ENCODE assay signal across 28 cellular contexts in the genomic region with DNA sequence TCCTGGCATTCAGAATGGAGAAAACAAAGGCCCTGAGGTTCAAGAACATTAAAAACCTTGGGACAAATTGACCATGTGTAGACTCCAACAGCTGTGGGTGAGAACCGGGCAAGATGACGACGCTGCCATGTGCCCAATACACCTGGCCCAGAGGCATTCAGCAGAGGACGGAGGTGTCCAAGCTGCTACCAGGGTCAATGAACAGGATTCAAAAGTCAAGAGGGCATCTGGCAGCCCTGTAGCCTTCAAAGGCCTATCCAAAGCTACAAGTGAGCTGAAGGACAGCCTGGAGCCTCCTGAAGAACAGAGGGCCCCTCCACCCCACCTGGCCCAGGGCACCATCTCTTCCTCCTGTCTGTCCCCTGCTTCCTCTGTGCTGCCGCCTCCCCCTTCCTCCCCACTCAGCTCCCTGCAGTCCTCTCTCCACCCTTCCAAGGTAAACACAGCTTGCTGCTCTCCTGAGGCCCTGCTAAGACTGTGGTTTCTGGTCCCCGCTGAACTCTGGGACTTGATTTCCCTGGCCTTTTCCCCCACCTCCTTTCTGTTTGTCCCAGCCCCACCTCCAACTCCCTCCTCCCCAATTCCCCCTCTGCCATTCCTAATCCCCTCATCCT. TPM values are rescaled to one million over a fixed set of nuclear protein-coding genes. Genes with fewer than 3 reads are reported as not detected.
DNase-seq lines count a peak whose midpoint lies in the region; ATAC-seq, FAIRE-seq and TF ChIP-seq lines count a peak whose summit lies in the region.
"Had no signal": no experiment of that assay in that cellular context is flagged by ENCODE, and none has a peak within 500 bp of the region (broad histone marks: within the 10 kb centered on the region; RNA-seq: fewer than 3 reads in every experiment).

No MANE protein-coding gene starts in this region.

- H3K4ac ChIP-seq in neuronal stem cell (ENCODE audit: low read length): no peak overlapping the region

- no TSS peak for BruUV-seq in K562 (replicated peaks; lab: Mats Ljungman, UMichigan)

- H3K79me2 ChIP-seq in MM.1S (ENCODE audit: low read length): no peaks in the 10 kb centered on the region
- no peaks in the 10 kb centered on the region for H3K79me2 ChIP-seq in K562 (ENCODE audit: control insufficient read depth, insufficient read depth, low read length)

- no peak overlapping the region for H2AFZ ChIP-seq in MM.1S (ENCODE audit: low read length)
- H2AFZ ChIP-seq in K562 (ENCODE audit: low read depth, low read length): 0 out of 2 replicates have a peak overlapping the region, but pooled peaks have one; percentile 8
- no peak overlapping the region for H2AFZ ChIP-seq in neuronal stem cell (ENCODE audit: low read length)

- peaks cover 13% of the 10 kb centered on the region for H3K4me1 ChIP-seq in MM.1S (ENCODE audit: low read length)
- peaks cover 3 to 4% of the 10 kb centered on the region in 2 experiments; a peak in 3 of 5 replicates for H3K4me1 ChIP-seq in K562 (replicated peaks in 1 of 2; ENCODE audit: control insufficient read depth in 2 of 2, insufficient read depth in 2 of 2, low read length in 2 of 2)
- no peaks in the 10 kb centered on the region for H3K4me1 ChIP-seq in neuronal stem cell (ENCODE audit: control insufficient read depth in 2 of 2, insufficient read depth in 1 of 2, low read depth in 1 of 2, low read length in 2 of 2)
- H3K4me1 ChIP-seq: ascending aorta, right atrium auricular region had no signal

- no peak overlapping the region for H3K23ac ChIP-seq in neuronal stem cell (ENCODE audit: low read depth, low read length, poor library complexity)

- H4K20me1 ChIP-seq in MM.1S (ENCODE audit: insufficient read depth, low read length): no peaks in the 10 kb centered on the region
- no peaks in the 10 kb centered on the region for H4K20me1 ChIP-seq in K562 (replicated peaks; ENCODE audit: control insufficient read depth, insufficient read depth, low read length)

- TF ChIP-seq CTCF in MM.1S (IDR thresholded peaks at IDR 0.05; ENCODE audit: low read length) (no peak), K562 (IDR thresholded peaks at IDR 0.05 in 2 of 3, conservative IDR thresholded peaks at IDR 0.05 in 1 of 3; ENCODE audit: insufficient read depth in 2 of 3, low read depth in 1 of 3, low read length in 3 of 3) (no peak)

- POLR2A ChIA-PET in K562 (lab: Yijun Ruan, JAX): interaction anchor here (0.8 kb wide), 1 partner anchor 20 kb away, joined by 4 read pairs; a partner anchor contains a TSS

- H3K4me3 ChIP-seq in MM.1S (ENCODE audit: low read length) (no peak overlapping the region), K562 (no peak overlapping the region), neuronal stem cell (ENCODE audit: low read length in 2 of 2) (no peak overlapping the region)
- H3K4me3 ChIP-seq: ascending aorta, MG63, ovary, right atrium auricular region, thoracic aorta had no signal

- H3K9me1 ChIP-seq in K562 (ENCODE audit: control insufficient read depth, insufficient read depth, low read length): no peaks in the 10 kb centered on the region

- H2BK15ac ChIP-seq in neuronal stem cell (ENCODE audit: low read length): no peak overlapping the region

- H3K36me3 ChIP-seq in MM.1S (replicated peaks; ENCODE audit: insufficient read depth, low read length) (no peaks in the 10 kb centered on the region), K562 (ENCODE audit: control insufficient read depth, insufficient read depth, low read length) (no peaks in the 10 kb centered on the region), neuronal stem cell (replicated peaks in 1 of 2; ENCODE audit: control insufficient read depth in 2 of 2, insufficient read depth in 2 of 2, low read length in 2 of 2) (no peaks in the 10 kb centered on the region)
- H3K36me3 ChIP-seq: ascending aorta, MG63, ovary, right atrium auricular region, thoracic aorta had no signal

- no peaks in the 10 kb centered on the region for H3F3A ChIP-seq in MM.1S (ENCODE audit: insufficient read depth, low read length)

- H3K9me3 ChIP-seq in MM.1S (replicated peaks; ENCODE audit: insufficient read depth, low read length) (no peaks in the 10 kb centered on the region), K562 (replicated peaks; ENCODE audit: control insufficient read depth, insufficient read depth, low read depth, low read length) (no peaks in the 10 kb centered on the region), neuronal stem cell (replicated peaks in 1 of 2; ENCODE audit: control insufficient read depth in 2 of 2, insufficient read depth in 1 of 2, low read depth in 1 of 2, low read length in 2 of 2) (peaks cover 0 to 4% of the 10 kb centered on the region in 2 donors)
- H3K9me3 ChIP-seq: ascending aorta, MG63, ovary, right atrium auricular region, thoracic aorta had no signal

- no peak for FAIRE-seq in K562 (lab: Jason Lieb, UNC)

- H3K27me3 ChIP-seq in MM.1S (replicated peaks; ENCODE audit: insufficient read depth, low read length) (no peaks in the 10 kb centered on the region), K562 (ENCODE audit: control insufficient read depth in 2 of 2, insufficient read depth in 2 of 2, low read length in 2 of 2) (no peaks in the 10 kb centered on the region), neuronal stem cell (ENCODE audit: control insufficient read depth in 3 of 3, insufficient read depth in 3 of 3, low read depth in 1 of 3, low read length in 3 of 3) (no peaks in the 10 kb centered on the region)
- H3K27me3 ChIP-seq: ascending aorta, MG63, ovary, right atrium auricular region had no signal

- ATAC-seq in K562: no peak
- ATAC-seq: activated T-helper 17 cell treated with anti-CD3 and anti-CD28 coated beads, Interleukin-2, amount 50 U/mL, for 72 hours; CD8-positive, alpha-beta T cell; naive thymus-derived CD4-positive, alpha-beta T cell; stimulated activated naive CD8-positive, alpha-beta T cell treated with anti-CD3 and anti-CD28 coated beads, Interleukin-15, Interleukin-2, amounts not matched to agents 100 U/mL and 50 U/mL, for 24 hours had no signal

- H3K79me1 ChIP-seq in neuronal stem cell (ENCODE audit: low read depth, low read length): no peaks in the 10 kb centered on the region

- intact Hi-C loops in K562 (cut with micrococcal nuclease): no loop called here

- TF ChIP-seq EP300 in K562 (IDR thresholded peaks at IDR 0.05; ENCODE audit: low read length): no peak

- H3K18ac ChIP-seq in neuronal stem cell (ENCODE audit: low read length): peak overlapping the region; percentile 27

- H3K9ac ChIP-seq in MM.1S (ENCODE audit: low read length): no peak overlapping the region
- no peak overlapping the region; a peak in 1 of 4 replicates for H3K9ac ChIP-seq in K562 (ENCODE audit: insufficient read depth in 1 of 2, low read depth in 2 of 2, low read length in 2 of 2)
- peak overlapping the region; percentile 70 for H3K9ac ChIP-seq in neuronal stem cell (ENCODE audit: low read depth, low read length, poor library complexity)

- H3K4me2 ChIP-seq in MM.1S (ENCODE audit: low read depth, low read length): peak overlapping the region; percentile 49; the same call in 1 of the 2 replicates
- H3K4me2 ChIP-seq in K562 (ENCODE audit: insufficient read depth, low read length): no peak overlapping the region
- H3K4me2 ChIP-seq in neuronal stem cell (ENCODE audit: insufficient read depth, low read length, poor library complexity, severe bottlenecking): no peak overlapping the region

- DNase-seq in DMS153 treated with DMSO at 0.1 percent for 48 hours (lab: John Stamatoyannopoulos, UW; ENCODE audit: unreplicated experiment) (peak; percentile 37), MM.1S (no peak), K562 (ENCODE audit: extremely low read depth in 1 of 4, low spot score in 3 of 4) (no peak), neuronal stem cell (ENCODE audit: low spot score) (no peak), AG20443 (ENCODE audit: low spot score) (no peak), cerebellar cortex (ENCODE audit: low spot score) (no peak), OCI-M2 (lab: John Stamatoyannopoulos, UW; ENCODE audit: unreplicated experiment) (no peak)
- DNase-seq: activated CD4-positive, alpha-beta T cell treated with anti-CD3 and anti-CD28 coated beads, Interleukin-2, amount 50 U/mL, for 48 hours; activated CD8-positive, alpha-beta memory T cell treated with anti-CD3 and anti-CD28 coated beads, Interleukin-2, amount 50 U/mL, for 4 hours; CD8-positive, alpha-beta T cell; DMS79; GOT3; head of caudate nucleus; MG63; naive thymus-derived CD4-positive, alpha-beta T cell; NCI-H1694; NCI-H446; NK-92 treated with Interleukin-12 subunit alpha and Interleukin-12 subunit beta, amount 100 ng/mL, for 24 hours; ovary; SIG-M5; stimulated activated naive CD8-positive, alpha-beta T cell treated with anti-CD3 and anti-CD28 coated beads, Interleukin-15, Interleukin-2, amounts not matched to agents 100 U/mL and 50 U/mL, for 24 hours; SW 1271; T1000 had no signal

- CTCF ChIA-PET in K562 (lab: Yijun Ruan, JAX; ENCODE audit: low intra/inter-chr PET ratio): no interaction called here

- H3K9me2 ChIP-seq in MM.1S (replicated peaks; ENCODE audit: insufficient read depth, low read length): no peaks in the 10 kb centered on the region

- WGBS in K562 (ENCODE audit: insufficient coverage, low coverage, missing lambda C conversion rate): 22% methylated on average over 4 of the region's 6 CpGs
- WGBS in neuronal stem cell (ENCODE audit: extremely low coverage in 2 of 2, insufficient read length in 2 of 2, insufficient replicate concordance in 1 of 2), 2 donors: no CpG with 5 or more reads among the region's 6 CpGs

- no peak overlapping the region for H2AK5ac ChIP-seq in neuronal stem cell (ENCODE audit: low read depth, low read length)

- in situ Hi-C loops in K562 (cut with MboI): no loop called here

- H4K8ac ChIP-seq in neuronal stem cell (ENCODE audit: low read depth, low read length): no peak overlapping the region

- H2BK120ac ChIP-seq in neuronal stem cell (ENCODE audit: low read depth, low read length): peak overlapping the region; percentile 47

- TF ChIP-seq POLR2A in K562 (conservative IDR thresholded peaks at IDR 0.05): no peak

- H2BK5ac ChIP-seq in neuronal stem cell (ENCODE audit: low read length): no peak overlapping the region

- no peak overlapping the region for H3K14ac ChIP-seq in neuronal stem cell (ENCODE audit: low read length)

- no peak overlapping the region for H4K91ac ChIP-seq in neuronal stem cell (ENCODE audit: low read depth, low read length, poor library complexity)

- H2BK12ac ChIP-seq in neuronal stem cell (ENCODE audit: low read length): no peak overlapping the region

- H3K27ac ChIP-seq in MM.1S (ENCODE audit: low read length) (no peak overlapping the region), K562 (ENCODE audit: extremely low read depth, low read depth, low read length) (no peak overlapping the region), neuronal stem cell (replicated peaks; ENCODE audit: low read length) (no peak overlapping the region)
- H3K27ac ChIP-seq: ascending aorta, epithelial cell of prostate, ovary, right atrium auricular region, thoracic aorta had no signal

- TF ChIP-seq RAD21 in K562 (CRISPR knock-in tag; conservative IDR thresholded peaks at IDR 0.05 in 1 of 2, IDR thresholded peaks at IDR 0.05 in 1 of 2): no peak

RNA-seq across cellular contexts. Expression of gene HMCES, which starts 57.5 kb away (rescaled TPM):
- total RNA-seq in K562 (2011; cell fraction: chromatin; rRNA removed; ENCODE audit: low replicate concordance): 5.1 and 8.1 TPM in 2 replicates
- total RNA-seq in K562 (2011; cell fraction: nucleolus; rRNA removed): 6.2 and 9.0 TPM in 2 replicates
- total RNA-seq in K562 (2011; cell fraction: nucleoplasm; rRNA removed): 5.4 and 7.0 TPM in 2 replicates
- total RNA-seq in K562 (2014; rRNA removed) (23.5 and 36.1 TPM in 2 replicates), K562 (2014; rRNA removed; fragmentation: Illumina TruSeq; extraction: Trizol) (18.8 and 20.2 TPM in 2 replicates), K562 (2015; rRNA removed; fragmentation: Illumina TruSeq; extraction: Trizol) (18.1 and 20.6 TPM in 2 replicates), K562 (2021) (34.7 and 42.6 TPM in 2 replicates)
- polyA plus RNA-seq in K562 (2011; rRNA removed) (21.7 and 24.8 TPM in 2 replicates), K562 (2014; fragmentation: Illumina TruSeq; extraction: Trizol) (45.3 and 46.9 TPM in 2 replicates), K562 (2014; fragmentation: Nextera tagmentation; extraction: Ambion mirVana) (10 to 100 TPM; 23.0 to 25.2 TPM), K562 (2014; rRNA removed) (26.7 and 27.6 TPM in 2 replicates)
- polyA plus RNA-seq in K562 (2011; cell fraction: cytosol; rRNA removed): 15.4 and 17.0 TPM in 2 replicates
- 12.7 and 14.4 TPM in 2 replicates for polyA plus RNA-seq in K562 (2011; cell fraction: nucleus; rRNA removed)
- 34.9 and 43.6 TPM in 2 replicates for polyA plus RNA-seq in K562 (2012)
- polyA minus RNA-seq in K562 (2011; rRNA and poly(A)+ RNA removed): 14.1 and 16.4 TPM in 2 replicates
- 13.3 and 19.9 TPM in 2 replicates for polyA minus RNA-seq in K562 (2011; cell fraction: cytosol; rRNA and poly(A)+ RNA removed)
- polyA minus RNA-seq in K562 (2011; cell fraction: nucleus; rRNA and poly(A)+ RNA removed): 4.2 and 6.3 TPM in 2 replicates
- 26.8 TPM for polyA plus RNA-seq in neuronal stem cell (2013, experiment 1 of 2)
- polyA plus RNA-seq in neuronal stem cell (2013, experiment 2 of 2): 25.4 TPM
